ENCODE assay signal across 8 cellular contexts in the genomic region with DNA sequence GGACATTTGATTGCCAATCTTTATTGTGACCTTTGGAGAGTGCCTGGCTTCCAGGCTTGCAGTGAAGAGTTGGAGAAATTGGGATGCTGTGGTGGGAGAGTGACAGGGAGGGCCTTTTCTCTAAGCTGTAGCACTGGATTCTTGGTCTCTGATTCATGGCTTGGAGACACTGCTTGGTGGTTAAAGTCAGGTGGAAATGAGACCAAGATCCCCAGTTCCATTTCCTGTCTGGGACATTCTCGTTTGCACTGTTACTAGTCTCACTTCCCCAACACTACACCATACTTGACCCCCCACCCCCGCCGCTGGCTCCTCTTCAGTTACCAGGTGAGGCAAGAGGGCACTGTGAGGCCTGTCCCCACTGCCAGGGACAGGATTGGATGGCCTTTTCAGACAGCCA. TPM values are rescaled to one million over a fixed set of nuclear protein-coding genes. Genes with fewer than 3 reads are reported as not detected.
A peak's percentile ranks its signal among the peaks of the same experiment; 100 is the strongest.
DNase-seq lines count a peak whose midpoint lies in the region; ATAC-seq and TF ChIP-seq lines count a peak whose summit lies in the region.

No MANE protein-coding gene starts in this region.

- no peaks in the 10 kb centered on the region for H3K9me3 ChIP-seq in adipocyte (ENCODE audit: control insufficient read depth, low read length)
- no peaks in the 10 kb centered on the region for H3K9me3 ChIP-seq in osteoblast (ENCODE audit: low read depth, low read length)
- H3K9me3 ChIP-seq in upper lobe of right lung, result no peaks in the 10 kb centered on the region

- no peak overlapping the region for H2AFZ ChIP-seq in osteoblast (ENCODE audit: low read length)

- peaks cover 9% of the 10 kb centered on the region for H3K36me3 ChIP-seq in adipocyte (ENCODE audit: control insufficient read depth, insufficient read depth, low read length, severe bottlenecking)
- H3K36me3 ChIP-seq in osteoblast (ENCODE audit: insufficient read depth, low read length), result peaks cover 19% of the 10 kb centered on the region
- H3K36me3 ChIP-seq in upper lobe of right lung, result peaks cover 18% of the 10 kb centered on the region

- no peaks in the 10 kb centered on the region for H3K27me3 ChIP-seq in adipocyte (replicated peaks; ENCODE audit: control insufficient read depth, insufficient read depth, low read length)
- H3K27me3 ChIP-seq in osteoblast (ENCODE audit: insufficient read depth, low read length), result no peaks in the 10 kb centered on the region
- H3K27me3 ChIP-seq in upper lobe of right lung, result no peaks in the 10 kb centered on the region

- H3K4me1 ChIP-seq in adipocyte (ENCODE audit: control insufficient read depth, insufficient read depth, low read length), result peaks cover 27% of the 10 kb centered on the region
- H3K4me1 ChIP-seq in osteoblast (ENCODE audit: insufficient read depth, low read length), result peaks cover 24% of the 10 kb centered on the region
- H3K4me1 ChIP-seq in upper lobe of right lung, result peaks cover 32% of the 10 kb centered on the region

- TF ChIP-seq CTCF in osteoblast (IDR thresholded peaks at IDR 0.05; ENCODE audit: extremely low read depth, low read depth, low read length) (no peak), upper lobe of right lung (IDR thresholded peaks at IDR 0.05) (no peak)

- H3K4me2 ChIP-seq in osteoblast (ENCODE audit: insufficient read depth, low read length), result peak overlapping the region; percentile 88

- DNase-seq in SIG-M5 treated with dmso at 0.1 percent for 504 hours (lab: John Stamatoyannopoulos, UW; ENCODE audit: unreplicated experiment) (peak; percentile 68), SIG-M5 (lab: John Stamatoyannopoulos, UW) (no peak), M059J (ENCODE audit: low read depth) (peak; percentile 88), adipocyte (ENCODE audit: low read depth) (peak; percentile 30), osteoblast (ENCODE audit: insufficient read length, low spot score, missing footprints) (peak; percentile 68), upper lobe of right lung (no peak), NCI-H2107 (lab: John Stamatoyannopoulos, UW) (no peak), 8988T (no peak)

- intact Hi-C loops in upper lobe of right lung (cut with DNase I), result no loop called here

- H3K4me3 ChIP-seq in adipocyte (ENCODE audit: low read length) (peak overlapping the region; percentile 42), osteoblast (ENCODE audit: insufficient read depth, low read length) (no peak overlapping the region), upper lobe of right lung (no peak overlapping the region)

- peak overlapping the region; percentile 38 for H3K9ac ChIP-seq in adipocyte (ENCODE audit: low read length)

- no peak for ATAC-seq in upper lobe of right lung

- peak overlapping the region; percentile 69 for H3K27ac ChIP-seq in osteoblast (ENCODE audit: low read depth, low read length)
- no peak overlapping the region for H3K27ac ChIP-seq in upper lobe of right lung

- peaks cover 88% of the 10 kb centered on the region for H3K79me2 ChIP-seq in osteoblast (ENCODE audit: insufficient read depth, low read length)

- peaks cover 62% of the 10 kb centered on the region for H4K20me1 ChIP-seq in osteoblast (ENCODE audit: insufficient read depth, low read length)

RNA-seq across cellular contexts. Expression of a gene that starts 2.9 kb away (rescaled TPM):
- total RNA-seq in M059J (2014; rRNA removed; shearing (Covaris generic)), result 68.4 and 97.7 TPM in 2 replicates
- total RNA-seq in osteoblast, result 71.9 and 91.2 TPM in 2 replicates
- 98.4 TPM for total RNA-seq in upper lobe of right lung

RNA-seq across cellular contexts. Expression of a gene that starts 12.5 kb away (rescaled TPM):
- total RNA-seq in M059J (2014; rRNA removed; shearing (Covaris generic)), result 26.6 and 28.7 TPM in 2 replicates
- total RNA-seq in osteoblast (44.9 and 56.0 TPM in 2 replicates), upper lobe of right lung (1,446 TPM)

RNA-seq across cellular contexts. Expression of a gene that starts 32.4 kb away (rescaled TPM):
- total RNA-seq in M059J (2014; rRNA removed; shearing (Covaris generic)), result 88.1 and 93.0 TPM in 2 replicates
- total RNA-seq in osteoblast (29.8 and 36.9 TPM in 2 replicates), upper lobe of right lung (43.9 TPM)

RNA-seq across cellular contexts. Expression of a gene that starts 35.8 kb away (rescaled TPM):
- total RNA-seq in M059J (2014; rRNA removed; shearing (Covaris generic)), result 8.6 and 11.7 TPM in 2 replicates
- 21.4 and 21.5 TPM in 2 replicates for total RNA-seq in osteoblast
- total RNA-seq in upper lobe of right lung, result 32.4 TPM

RNA-seq across cellular contexts. Expression of a gene that starts 41.6 kb away (rescaled TPM):
- 6.0 and 10.8 TPM in 2 replicates for total RNA-seq in M059J (2014; rRNA removed; shearing (Covaris generic))
- total RNA-seq in osteoblast, result 6.2 and 6.5 TPM in 2 replicates
- total RNA-seq in upper lobe of right lung, result 224 TPM

Comparison
In these comparisons a context has a peak if more than half of its experiments do, and no peak if none do; other contexts are left out.
1. DNase-seq: peak in SIG-M5 treated with dmso at 0.1 percent for 504 hours (single experiment), M059J (single experiment), adipocyte (single experiment) and osteoblast (single experiment); none in SIG-M5 (single experiment), upper lobe of right lung (single experiment), NCI-H2107 (single experiment) and 8988T (single experiment).
2. RNA of a gene that starts 12.5 kb away (total RNA-seq): 1,446 TPM in upper lobe of right lung (single experiment); 44.9 to 56.0 TPM in osteoblast and 26.6 to 28.7 TPM in M059J; every median in the first group is over 10 times any median in the second.